8 cellular contexts compared by ENCODE assay signal in the genomic region with DNA sequence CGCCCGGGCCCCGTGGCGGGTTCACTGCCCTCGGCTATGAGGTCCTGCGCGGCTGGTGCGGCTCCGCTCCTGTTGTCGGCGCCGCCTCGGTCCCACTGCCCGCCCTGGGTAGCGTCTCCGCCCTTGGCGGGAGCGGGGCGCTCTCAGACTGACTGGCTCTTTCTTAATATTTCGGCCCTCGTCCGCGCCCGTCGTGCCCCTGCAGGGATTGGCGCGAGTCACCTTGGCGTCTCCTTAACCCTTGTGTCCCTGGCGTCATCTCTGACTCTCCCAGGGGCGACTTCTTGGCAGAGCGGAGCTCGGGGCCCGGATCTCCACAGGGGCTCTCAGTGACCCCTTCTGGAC.
A peak's percentile ranks its signal among the peaks of the same experiment; 100 is the strongest.
DNase-seq lines count a peak whose midpoint lies in the region; ATAC-seq, FAIRE-seq and TF ChIP-seq lines count a peak whose summit lies in the region.

No MANE protein-coding gene starts in this region.

- peak overlapping the region; percentile 99 for H3K9ac ChIP-seq in HUES48 (ENCODE audit: low read depth, low read length)
- peak overlapping the region; percentile 92 for H3K9ac ChIP-seq in rectal smooth muscle tissue (ENCODE audit: low read length)

- DNase-seq in AG09309 (ENCODE audit: low read depth) (no peak), head of caudate nucleus (peak in 25 of 42 donors; percentile 28 to 67 (median 46)), H54 (ENCODE audit: insufficient read length, low spot score) (no peak)
- DNase-seq in activated effector memory CD4-positive, alpha-beta T cell treated with Interleukin-2 at 50 U/mL for 16 hours: peak; percentile 26

- no peak for FAIRE-seq in H54 (lab: Jason Lieb, UNC)

- peaks cover 22% of the 10 kb centered on the region; the same call in 1 of the 2 replicates for H3K4me1 ChIP-seq in HUES48 (ENCODE audit: control insufficient read depth, insufficient read depth, low read length)
- H3K4me1 ChIP-seq in rectal smooth muscle tissue (ENCODE audit: control insufficient read depth, insufficient read depth, low read length): peaks cover 22% of the 10 kb centered on the region

- H3K27ac ChIP-seq in HUES48 (ENCODE audit: low read depth, low read length): peak overlapping the region; percentile 89
- peak overlapping the region; percentile 99 for H3K27ac ChIP-seq in rectal smooth muscle tissue (ENCODE audit: low read depth, low read length)

- H3K27me3 ChIP-seq in HUES48 (ENCODE audit: control insufficient read depth, insufficient read depth, low read length) (no peaks in the 10 kb centered on the region), rectal smooth muscle tissue (ENCODE audit: control insufficient read depth, insufficient read depth, low read length) (no peaks in the 10 kb centered on the region)

- intact Hi-C loops in head of caudate nucleus (cut with DNase I): loop anchor here (2.0 kb wide), 1 partner anchor 23 kb away; no protein-coding TSS in a partner anchor

- H3K4me3 ChIP-seq in AG09309 (ENCODE audit: control insufficient read depth, low read depth, low read length) (peak overlapping the region; percentile 76), HUES48 (ENCODE audit: low read depth, low read length) (peak overlapping the region; percentile 95), rectal smooth muscle tissue (ENCODE audit: low read length) (peak overlapping the region; percentile 85)

- TF ChIP-seq POLR2A in H54 (IDR thresholded peaks at IDR 0.05; ENCODE audit: low read depth, low read length): no peak

- no peaks in the 10 kb centered on the region for H3K9me3 ChIP-seq in HUES48 (ENCODE audit: control insufficient read depth, insufficient read depth, low read length)

- no peak for TF ChIP-seq CTCF in AG09309 (IDR thresholded peaks at IDR 0.05; ENCODE audit: control insufficient read depth, insufficient read depth, low read depth, low read length, missing control alignments)

- peaks cover 37% of the 10 kb centered on the region for H3K36me3 ChIP-seq in HUES48 (ENCODE audit: control insufficient read depth, insufficient read depth, low read length)
- H3K36me3 ChIP-seq in rectal smooth muscle tissue (ENCODE audit: control insufficient read depth, insufficient read depth, low read length): peaks cover 18% of the 10 kb centered on the region

- ATAC-seq in GM19397 (IDR thresholded peaks at IDR 0.05; ENCODE audit: unreplicated experiment) (no peak), GM18867 (IDR thresholded peaks at IDR 0.05; ENCODE audit: unreplicated experiment) (no peak)

Comparison
In these comparisons a context has a peak if more than half of its experiments do, and no peak if none do; other contexts are left out.
1. DNase-seq: peak in activated effector memory CD4-positive, alpha-beta T cell treated with Interleukin-2 at 50 U/mL for 16 hours (single experiment) and head of caudate nucleus (25 of 42); none in AG09309 (single experiment) and H54 (single experiment).
2. Peak in every context shown above with its lines, with median percentiles within 50 percentile points of each other: H3K4me3 ChIP-seq.